ENCODE assay signal across 29 cellular contexts in the genomic region with DNA sequence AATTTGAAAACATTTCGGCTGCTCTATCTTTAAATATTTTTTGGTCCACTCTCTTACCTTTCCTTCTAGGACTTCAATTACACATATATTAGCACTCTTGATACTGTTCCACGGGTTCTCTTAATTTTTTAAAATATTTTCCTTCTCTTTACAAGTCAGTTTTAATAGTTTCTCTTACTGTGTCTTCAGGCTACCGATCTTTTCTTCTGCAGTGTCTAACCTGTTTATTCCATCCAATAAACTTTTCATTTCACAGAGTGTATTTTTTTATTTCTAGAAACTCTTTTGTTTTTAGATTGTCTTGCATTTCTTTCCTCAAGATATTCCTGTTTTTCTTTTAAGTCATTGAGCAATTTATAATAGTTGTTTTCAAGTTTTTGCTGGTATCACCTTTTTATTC.
"Had no signal": no experiment of that assay in that cellular context is flagged by ENCODE, and none has a peak within 500 bp of the region (broad histone marks: within the 10 kb centered on the region; RNA-seq: fewer than 3 reads in every experiment).

No MANE protein-coding gene starts in this region.

- H3K4me3 Mint-ChIP-seq: mesothelial cell of epicardium; naive B cell; naive thymus-derived CD8-positive, alpha-beta T cell had no signal

- H3K27me3 ChIP-seq: colonic mucosa, dorsolateral prefrontal cortex, esophagus squamous epithelium, gastrocnemius medialis, heart right ventricle, left lung had no signal

- H3K36me3 ChIP-seq: colonic mucosa, left lung, lower lobe of right lung had no signal

- DNase-seq: colonic mucosa; cortex of kidney; dermis blood vessel endothelial cell; dorsolateral prefrontal cortex; effector CD4-positive, alpha-beta T cell; effector memory CD4-positive, alpha-beta T cell; erythroblast; esophagus squamous epithelium; foreskin fibroblast; foreskin melanocyte; gastrocnemius medialis; glutamatergic neuron; head of caudate nucleus; heart right ventricle; hippocampal formation; islet precursor cell; kidney; left cardiac atrium; left lung; left ventricle myocardium superior; lower lobe of right lung; mesenchymal stem cell; mucosa of descending colon; naive B cell; naive thymus-derived CD8-positive, alpha-beta T cell had no signal

- H3K4me3 ChIP-seq: colonic mucosa, dorsolateral prefrontal cortex, esophagus squamous epithelium, gastrocnemius medialis, heart right ventricle, left lung, lower lobe of right lung, mucosa of descending colon had no signal

- H3K27me3 Mint-ChIP-seq: naive B cell; naive thymus-derived CD8-positive, alpha-beta T cell had no signal

- H3K9me3 ChIP-seq: colonic mucosa, gastrocnemius medialis, mucosa of descending colon had no signal

- FAIRE-seq: endometrium, kidney had no signal

- ATAC-seq: esophagus mucosa; gastrocnemius medialis; heart right ventricle; left cardiac atrium; left lung; left ventricle myocardium superior; lower lobe of right lung; mucosa of descending colon; naive thymus-derived CD8-positive, alpha-beta T cell had no signal

- H3K27ac ChIP-seq: colonic mucosa, epithelial cell of prostate, esophagus squamous epithelium, gastrocnemius medialis, heart right ventricle, left lung, lower lobe of right lung had no signal

- H3K27ac Mint-ChIP-seq: mesothelial cell of epicardium had no signal

- H3K4me1 ChIP-seq: colonic mucosa, lower lobe of right lung had no signal
